ENCODE assay signal across 26 cellular contexts in the genomic region with DNA sequence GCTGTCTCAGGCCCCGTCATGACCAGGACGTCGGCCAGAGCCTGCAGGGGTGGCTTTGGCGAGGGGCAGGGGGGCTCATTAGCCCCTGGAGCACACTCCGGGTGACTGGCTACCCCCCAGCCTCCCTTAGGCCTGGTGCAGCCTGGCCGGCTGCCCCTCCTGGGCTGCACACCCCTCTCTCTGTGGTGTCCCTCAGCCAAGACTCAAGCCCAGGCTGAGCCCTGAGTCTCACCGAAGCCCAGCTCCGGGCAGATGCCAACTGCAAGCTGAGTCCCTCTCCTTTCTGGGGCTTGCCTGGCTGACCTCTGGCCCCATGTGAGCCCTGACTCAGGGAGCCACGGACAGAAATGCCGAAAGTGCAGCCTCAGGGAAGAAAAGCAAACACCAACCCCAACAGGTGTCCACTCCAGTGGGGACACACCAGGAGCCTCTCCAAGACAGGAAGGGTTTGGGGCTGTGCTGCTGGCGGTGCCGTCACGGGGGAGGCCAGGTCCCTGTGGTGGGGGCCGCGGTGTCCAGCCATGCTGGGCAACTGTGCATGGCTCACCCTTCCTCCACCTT. TPM values are rescaled to one million over a fixed set of nuclear protein-coding genes. Genes with fewer than 3 reads are reported as not detected.
DNase-seq lines count a peak whose midpoint lies in the region; ATAC-seq, FAIRE-seq and TF ChIP-seq lines count a peak whose summit lies in the region.
"Had no signal": no experiment of that assay in that cellular context is flagged by ENCODE, and none has a peak within 500 bp of the region (broad histone marks: within the 10 kb centered on the region; RNA-seq: fewer than 3 reads in every experiment).

No MANE protein-coding gene starts in this region.

- H3K4me3 Mint-ChIP-seq in CD14-positive monocyte, result no peak overlapping the region
- no peak overlapping the region for H3K4me3 Mint-ChIP-seq in activated naive CD8-positive, alpha-beta T cell treated with anti-CD3 and anti-CD28 coated beads, Interleukin-2, amount 50 U/mL, for 24 hours

- H3K4me3 ChIP-seq in right cardiac atrium (ENCODE audit: low read length), result no peak overlapping the region
- no peak overlapping the region for H3K4me3 ChIP-seq in kidney (ENCODE audit: low read length in 2 of 2)
- H3K4me3 ChIP-seq in neuronal stem cell (ENCODE audit: low read length in 2 of 2), result no peak overlapping the region
- H3K4me3 ChIP-seq: GM12878, HAP-1, SJCRH30 had no signal

- no peaks in the 10 kb centered on the region for H3K27me3 ChIP-seq in right cardiac atrium (ENCODE audit: control insufficient read depth, insufficient read depth)
- H3K27me3 ChIP-seq in neuronal stem cell (ENCODE audit: control insufficient read depth in 3 of 3, insufficient read depth in 3 of 3, low read depth in 1 of 3, low read length in 3 of 3), result no peaks in the 10 kb centered on the region
- H3K27me3 ChIP-seq: SJCRH30 had no signal

- H2BK15ac ChIP-seq in neuronal stem cell (ENCODE audit: low read length), result no peak overlapping the region

- H3K27ac ChIP-seq in right cardiac atrium (ENCODE audit: low read length), result no peak overlapping the region
- H3K27ac ChIP-seq in kidney (ENCODE audit: low read depth in 2 of 2, low read length in 2 of 2), result no peak overlapping the region
- H3K27ac ChIP-seq in neuronal stem cell (replicated peaks; ENCODE audit: low read length), result no peak overlapping the region
- H3K27ac ChIP-seq: KMS-11, SJCRH30 had no signal

- no peak for ATAC-seq in right cardiac atrium
- no peak for ATAC-seq in Right ventricle myocardium superior (ENCODE audit: poor library complexity)
- no peak for ATAC-seq in activated naive CD8-positive, alpha-beta T cell treated with anti-CD3 and anti-CD28 coated beads, Interleukin-2, amount 50 U/mL, for 24 hours
- ATAC-seq: CD8-positive, alpha-beta T cell; GM12878; SK-N-SH treated with all-trans-retinoic acid at 6 μM for 48 hours had no signal

- H3K9me3 Mint-ChIP-seq in CD14-positive monocyte, result no peaks in the 10 kb centered on the region
- H3K9me3 Mint-ChIP-seq in activated naive CD8-positive, alpha-beta T cell treated with anti-CD3 and anti-CD28 coated beads, Interleukin-2, amount 50 U/mL, for 24 hours, result no peaks in the 10 kb centered on the region
- H3K9me3 Mint-ChIP-seq: CD8-positive, alpha-beta T cell; IgD-negative memory B cell had no signal

- H2BK5ac ChIP-seq in neuronal stem cell (ENCODE audit: low read length), result no peak overlapping the region

- intact Hi-C loops in right cardiac atrium (cut with DNase I), result no loop called here
- intact Hi-C loops in Right ventricle myocardium superior (cut with DNase I), result no loop called here
- intact Hi-C loops in kidney (cut with DNase I), result no loop called here
- intact Hi-C loops in CD14-positive monocyte (cut with micrococcal nuclease), result no loop called here

- 83% methylated on average over 15 of the region's 15 CpGs for WGBS in right cardiac atrium
- WGBS in neuronal stem cell (ENCODE audit: extremely low coverage in 2 of 2, insufficient read length in 2 of 2, insufficient replicate concordance in 1 of 2), 2 donors, result no CpG with 5 or more reads among the region's 15 CpGs

- H3K36me3 ChIP-seq in kidney (ENCODE audit: control insufficient read depth in 1 of 2, insufficient read depth in 2 of 2, low read length in 2 of 2), result no peaks in the 10 kb centered on the region
- H3K36me3 ChIP-seq in neuronal stem cell (replicated peaks in 1 of 2; ENCODE audit: control insufficient read depth in 2 of 2, insufficient read depth in 2 of 2, low read length in 2 of 2), result no peaks in the 10 kb centered on the region
- H3K36me3 ChIP-seq: HAP-1, SJCRH30 had no signal

- peak in 2 of 3 donors; percentile 12 to 17 for DNase-seq in right cardiac atrium
- DNase-seq in Right ventricle myocardium superior, result no peak
- DNase-seq in kidney, result peak; percentile 75
- no peak for DNase-seq in neuronal stem cell (ENCODE audit: low spot score)
- DNase-seq in CD14-positive monocyte (ENCODE audit: low spot score), result no peak
- DNase-seq in activated naive CD8-positive, alpha-beta T cell treated with anti-CD3 and anti-CD28 coated beads, Interleukin-2, amount 50 U/mL, for 24 hours, result no peak
- no peak for DNase-seq in epidermal melanocyte (ENCODE audit: insufficient read length, low spot score)
- DNase-seq: C1 segment of cervical spinal cord, Caco-2, DMS 273 treated with DMSO at 0.1 percent for 48 hours, DMS79, EL, GDM1, GOT3, MM.1S, NCI-H2029, NCI-H446 treated with DMSO at 0.1 percent for 48 hours, NCI-H526, NCI-H82 had no signal

- no peak overlapping the region for H2BK120ac ChIP-seq in neuronal stem cell (ENCODE audit: low read depth, low read length)

- no peak overlapping the region for H2AFZ ChIP-seq in neuronal stem cell (ENCODE audit: low read length)

- H4K8ac ChIP-seq in neuronal stem cell (ENCODE audit: low read depth, low read length), result no peak overlapping the region

- H3K4ac ChIP-seq in neuronal stem cell (ENCODE audit: low read length), result no peak overlapping the region

- no peak overlapping the region for H3K14ac ChIP-seq in neuronal stem cell (ENCODE audit: low read length)

- H3K4me1 Mint-ChIP-seq in CD14-positive monocyte, result peaks cover 28% of the 10 kb centered on the region
- H3K4me1 Mint-ChIP-seq in activated naive CD8-positive, alpha-beta T cell treated with anti-CD3 and anti-CD28 coated beads, Interleukin-2, amount 50 U/mL, for 24 hours, result peaks cover 33% of the 10 kb centered on the region

- H2AK5ac ChIP-seq in neuronal stem cell (ENCODE audit: low read depth, low read length), result peak overlapping the region; percentile 77

- H2BK12ac ChIP-seq in neuronal stem cell (ENCODE audit: low read length), result no peak overlapping the region

- H3K9me3 ChIP-seq in right cardiac atrium (ENCODE audit: control insufficient read depth, low read length), result no peaks in the 10 kb centered on the region
- no peaks in the 10 kb centered on the region for H3K9me3 ChIP-seq in kidney (ENCODE audit: control insufficient read depth in 1 of 2, low read length in 2 of 2)
- no peaks in the 10 kb centered on the region for H3K9me3 ChIP-seq in neuronal stem cell (replicated peaks in 1 of 2; ENCODE audit: control insufficient read depth in 2 of 2, insufficient read depth in 1 of 2, low read depth in 1 of 2, low read length in 2 of 2)
- H3K9me3 ChIP-seq: Caco-2, HAP-1, SJCRH30 had no signal

- H3K4me1 ChIP-seq in right cardiac atrium (ENCODE audit: control insufficient read depth, insufficient read depth, low read length) (no peaks in the 10 kb centered on the region), kidney (ENCODE audit: control insufficient read depth in 1 of 2, insufficient read depth in 1 of 2, low read depth in 1 of 2, low read length in 2 of 2) (peaks cover 0 to 12% of the 10 kb centered on the region in 2 donors), neuronal stem cell (ENCODE audit: control insufficient read depth in 2 of 2, insufficient read depth in 1 of 2, low read depth in 1 of 2, low read length in 2 of 2) (peaks cover 1 to 12% of the 10 kb centered on the region in 2 donors)

- H3K27ac Mint-ChIP-seq in CD14-positive monocyte, result no peak overlapping the region
- H3K27ac Mint-ChIP-seq in activated naive CD8-positive, alpha-beta T cell treated with anti-CD3 and anti-CD28 coated beads, Interleukin-2, amount 50 U/mL, for 24 hours, result no peak overlapping the region

- H3K79me1 ChIP-seq in neuronal stem cell (ENCODE audit: low read depth, low read length), result peaks cover 2% of the 10 kb centered on the region

- H3K36me3 Mint-ChIP-seq in CD14-positive monocyte, result no peaks in the 10 kb centered on the region
- H3K36me3 Mint-ChIP-seq in activated naive CD8-positive, alpha-beta T cell treated with anti-CD3 and anti-CD28 coated beads, Interleukin-2, amount 50 U/mL, for 24 hours (ENCODE audit: low read depth), result no peaks in the 10 kb centered on the region
- H3K36me3 Mint-ChIP-seq: CD8-positive, alpha-beta T cell; IgD-negative memory B cell had no signal

- H4K91ac ChIP-seq in neuronal stem cell (ENCODE audit: low read depth, low read length, poor library complexity), result no peak overlapping the region

- H3K27me3 Mint-ChIP-seq in CD14-positive monocyte (ENCODE audit: low read depth in 3 of 3), result peaks cover 3 to 35% (median 18%) of the 10 kb centered on the region in 3 donors
- no peaks in the 10 kb centered on the region for H3K27me3 Mint-ChIP-seq in activated naive CD8-positive, alpha-beta T cell treated with anti-CD3 and anti-CD28 coated beads, Interleukin-2, amount 50 U/mL, for 24 hours

- TF ChIP-seq CTCF in kidney (IDR thresholded peaks at IDR 0.05; ENCODE audit: borderline replicate concordance, extremely low read depth, insufficient read depth), result no peak
- no peak for TF ChIP-seq CTCF in CD14-positive monocyte (IDR thresholded peaks at IDR 0.05)

- H3K9ac ChIP-seq in kidney (ENCODE audit: low read length in 2 of 2), result no peak overlapping the region
- H3K9ac ChIP-seq in neuronal stem cell (ENCODE audit: low read depth, low read length, poor library complexity), result no peak overlapping the region
- H3K9ac ChIP-seq: KMS-11 had no signal

- no peak overlapping the region for H3K4me2 ChIP-seq in neuronal stem cell (ENCODE audit: insufficient read depth, low read length, poor library complexity, severe bottlenecking)
- H3K4me2 ChIP-seq: KMS-11 had no signal

- H3K18ac ChIP-seq in neuronal stem cell (ENCODE audit: low read length), result no peak overlapping the region

- H3K23ac ChIP-seq in neuronal stem cell (ENCODE audit: low read depth, low read length, poor library complexity), result no peak overlapping the region

- no peak for FAIRE-seq in kidney (lab: Jason Lieb, UNC)
- FAIRE-seq: GM12878 had no signal

RNA-seq across cellular contexts. Expression of a gene that starts 5.3 kb away (rescaled TPM):
- total RNA-seq in right cardiac atrium, result 10 to 100 TPM in 2 of 4 donors, 1 to 10 TPM in 2; 8.3 to 12.0 (median 10.3) TPM
- polyA plus RNA-seq in right cardiac atrium, result 4.5 TPM
- 14.8 TPM for total RNA-seq in Right ventricle myocardium superior
- total RNA-seq in kidney, result 13.0 TPM
- polyA plus RNA-seq in kidney (ENCODE audit: insufficient read depth, low read depth, low replicate concordance), result 4.7 TPM
- 1.3 TPM for polyA plus RNA-seq in neuronal stem cell (2013, experiment 1 of 2)
- 1.4 TPM for polyA plus RNA-seq in neuronal stem cell (2013, experiment 2 of 2)
- 1 to 10 TPM; 1.6 to 2.1 TPM for polyA plus RNA-seq in CD14-positive monocyte

RNA-seq across cellular contexts. Expression of a gene that starts 10.6 kb away (rescaled TPM):
- total RNA-seq in right cardiac atrium (1 to 10 TPM; 1.2 to 2.2 (median 1.7) TPM), Right ventricle myocardium superior (1.6 TPM), kidney (6.0 TPM)
- polyA plus RNA-seq in right cardiac atrium (1.3 TPM), kidney (ENCODE audit: insufficient read depth, low read depth, low replicate concordance) (0.73 TPM), CD14-positive monocyte (not detected)
- 0.24 TPM for polyA plus RNA-seq in neuronal stem cell (2013, experiment 1 of 2)
- 0.17 TPM for polyA plus RNA-seq in neuronal stem cell (2013, experiment 2 of 2)
- polyA plus RNA-seq: IgD-negative memory B cell had no signal

RNA-seq across cellular contexts. Expression of a gene that starts 20.2 kb away (rescaled TPM):
- total RNA-seq in right cardiac atrium (100 to 1,000 TPM; 151 to 202 (median 169) TPM), Right ventricle myocardium superior (143 TPM), kidney (221 TPM)
- polyA plus RNA-seq in right cardiac atrium (315 TPM), kidney (ENCODE audit: insufficient read depth, low read depth, low replicate concordance) (410 TPM), CD14-positive monocyte (100 to 1,000 TPM; 262 to 316 TPM)
- 106 TPM for polyA plus RNA-seq in neuronal stem cell (2013, experiment 1 of 2)
- 98.6 TPM for polyA plus RNA-seq in neuronal stem cell (2013, experiment 2 of 2)

RNA-seq across cellular contexts. Expression of a gene that starts 47.6 kb away (rescaled TPM):
- total RNA-seq in right cardiac atrium (100 to 1,000 TPM; 144 to 196 (median 183) TPM), Right ventricle myocardium superior (316 TPM), kidney (30.0 TPM)
- polyA plus RNA-seq in right cardiac atrium (234 TPM), kidney (ENCODE audit: insufficient read depth, low read depth, low replicate concordance) (14.5 TPM), CD14-positive monocyte (under 1 TPM; 0.57 to 0.76 TPM)
- polyA plus RNA-seq in neuronal stem cell (2013, experiment 1 of 2), result 7.3 TPM
- 7.9 TPM for polyA plus RNA-seq in neuronal stem cell (2013, experiment 2 of 2)

RNA-seq across cellular contexts. Expression of a gene that starts 51.2 kb away (rescaled TPM):
- total RNA-seq in right cardiac atrium (10 to 100 TPM; 51.6 to 56.5 (median 52.8) TPM), Right ventricle myocardium superior (65.6 TPM), kidney (37.8 TPM)
- polyA plus RNA-seq in right cardiac atrium (103 TPM), kidney (ENCODE audit: insufficient read depth, low read depth, low replicate concordance) (141 TPM), CD14-positive monocyte (100 to 1,000 TPM in 1 of 2 donors, 10 to 100 TPM in 1; 99.8 to 104 TPM)
- polyA plus RNA-seq in neuronal stem cell (2013, experiment 1 of 2), result 69.3 TPM
- 63.2 TPM for polyA plus RNA-seq in neuronal stem cell (2013, experiment 2 of 2)

Comparison
In these comparisons a context has a peak if more than half of its experiments do, and no peak if none do; other contexts are left out.
1. DNase-seq: peak in right cardiac atrium (2 of 3) and kidney (single experiment); none in Right ventricle myocardium superior (single experiment), neuronal stem cell (single experiment), CD14-positive monocyte (single experiment), activated naive CD8-positive, alpha-beta T cell treated with anti-CD3 and anti-CD28 coated beads, Interleukin-2, amount 50 U/mL, for 24 hours (single experiment) and epidermal melanocyte (single experiment).